ENCODE assay signal across 1 cellular context in genomic region chr6:37244430-37245310, GRCh38.
TF ChIP-seq lines count a peak whose summit lies in the region.

No MANE protein-coding gene starts in this region.

TF ChIP-seq in HepG2, 621 proteins besides CTCF, POLR2A, EP300 and RAD21 (continued from another document and continues in another):
- TF ChIP-seq IRF9 (CRISPR knock-in tag; IDR thresholded peaks at IDR 0.05; ENCODE audit: borderline replicate concordance) (peak; percentile 79; the same call in 1 of the 2 replicates), TAF15 (IDR thresholded peaks at IDR 0.05; ENCODE audit: low read depth, low read length, poor library complexity, severe bottlenecking) (no peak), SCMH1 (CRISPR knock-in tag; IDR thresholded peaks at IDR 0.05; ENCODE audit: borderline replicate concordance) (no peak), GPBP1L1 (CRISPR knock-in tag; IDR thresholded peaks at IDR 0.05) (no peak), PCBP2 (optimal IDR thresholded peaks at IDR 0.05; ENCODE audit: low read depth, low read length, poor library complexity, severe bottlenecking) (no peak), JUNB (CRISPR knock-in tag; IDR thresholded peaks at IDR 0.05; ENCODE audit: borderline replicate concordance) (no peak), ZNF101 (CRISPR knock-in tag; IDR thresholded peaks at IDR 0.05; ENCODE audit: borderline replicate concordance, low read depth) (peak; percentile 40; the same call in 1 of the 2 replicates), ZFP41 (CRISPR knock-in tag; IDR thresholded peaks at IDR 0.05; ENCODE audit: borderline replicate concordance) (no peak), NFKB2 (CRISPR knock-in tag; IDR thresholded peaks at IDR 0.05; ENCODE audit: borderline replicate concordance) (no peak), ZBED4 (CRISPR knock-in tag; IDR thresholded peaks at IDR 0.05; ENCODE audit: borderline replicate concordance) (no peak), SOX13 (IDR thresholded peaks at IDR 0.05) (no peak), SOX13 (CRISPR knock-in tag; conservative IDR thresholded peaks at IDR 0.05 in 1 of 2, IDR thresholded peaks at IDR 0.05 in 1 of 2) (0 out of 4 replicates have a peak, but pooled peaks of 1 of the 2 experiments have one; percentile 37), BCL6 (CRISPR knock-in tag; IDR thresholded peaks at IDR 0.05) (peak; percentile 61), ZNF335 (CRISPR knock-in tag; IDR thresholded peaks at IDR 0.05) (no peak), ARNTL (CRISPR knock-in tag; IDR thresholded peaks at IDR 0.05) (no peak), E2F1 (CRISPR knock-in tag; IDR thresholded peaks at IDR 0.05) (no peak), ZFAT (CRISPR knock-in tag; conservative IDR thresholded peaks at IDR 0.05) (no peak), KDM3A (CRISPR knock-in tag; IDR thresholded peaks at IDR 0.05; ENCODE audit: low read depth) (0 out of 2 replicates have a peak, but pooled peaks have one; percentile 21), ZBTB46 (CRISPR knock-in tag; IDR thresholded peaks at IDR 0.05; ENCODE audit: borderline replicate concordance) (peak; percentile 77; the same call in 1 of the 2 replicates), ZNF143 (CRISPR knock-in tag; IDR thresholded peaks at IDR 0.05) (0 out of 2 replicates have a peak, but pooled peaks have one; percentile 38), AFF4 (CRISPR knock-in tag; IDR thresholded peaks at IDR 0.05) (no peak), NCOA2 (CRISPR knock-in tag; IDR thresholded peaks at IDR 0.05) (peak; percentile 72), ZNF883 (CRISPR knock-in tag; IDR thresholded peaks at IDR 0.05; ENCODE audit: not compliant biosample characterization) (no peak), ZNF235 (CRISPR knock-in tag; IDR thresholded peaks at IDR 0.05; ENCODE audit: borderline replicate concordance) (peak; percentile 78; the same call in 1 of the 2 replicates), BHLHE40 (IDR thresholded peaks at IDR 0.05; ENCODE audit: low read length) (no peak), ZNF687 (CRISPR knock-in tag; IDR thresholded peaks at IDR 0.05) (peak; percentile 55; the same call in 1 of the 2 replicates), ZBTB33 (CRISPR knock-in tag; IDR thresholded peaks at IDR 0.05) (peak; percentile 62; the same call in 1 of the 2 replicates), ARID2 (CRISPR knock-in tag; IDR thresholded peaks at IDR 0.05; ENCODE audit: borderline replicate concordance) (peak; percentile 93; the same call in 1 of the 2 replicates), ZFP1 (CRISPR knock-in tag; IDR thresholded peaks at IDR 0.05) (no peak), ZNF530 (CRISPR knock-in tag; IDR thresholded peaks at IDR 0.05; ENCODE audit: low read depth) (no peak), ZFYVE20 (CRISPR knock-in tag; IDR thresholded peaks at IDR 0.05; ENCODE audit: borderline replicate concordance, low read depth) (0 out of 2 replicates have a peak, but pooled peaks have one; percentile 53), TCF7 (IDR thresholded peaks at IDR 0.05; ENCODE audit: low read depth) (no peak), MLX (CRISPR knock-in tag; IDR thresholded peaks at IDR 0.05) (no peak), SUZ12 (IDR thresholded peaks at IDR 0.05; ENCODE audit: low read depth, low read length) (no peak), TARDBP (CRISPR knock-in tag; IDR thresholded peaks at IDR 0.05) (peak; percentile 70; the same call in 1 of the 2 replicates), HNRNPUL1 (IDR thresholded peaks at IDR 0.05; ENCODE audit: low read depth, low read length) (no peak), SMAD1 (CRISPR knock-in tag; IDR thresholded peaks at IDR 0.05; ENCODE audit: borderline replicate concordance, low read depth) (no peak), ZNF350 (CRISPR knock-in tag; IDR thresholded peaks at IDR 0.05; ENCODE audit: borderline replicate concordance, low read depth) (no peak; the same call in 1 of the 2 replicates)
